20 cellular contexts compared by ENCODE assay signal in the genomic region with DNA sequence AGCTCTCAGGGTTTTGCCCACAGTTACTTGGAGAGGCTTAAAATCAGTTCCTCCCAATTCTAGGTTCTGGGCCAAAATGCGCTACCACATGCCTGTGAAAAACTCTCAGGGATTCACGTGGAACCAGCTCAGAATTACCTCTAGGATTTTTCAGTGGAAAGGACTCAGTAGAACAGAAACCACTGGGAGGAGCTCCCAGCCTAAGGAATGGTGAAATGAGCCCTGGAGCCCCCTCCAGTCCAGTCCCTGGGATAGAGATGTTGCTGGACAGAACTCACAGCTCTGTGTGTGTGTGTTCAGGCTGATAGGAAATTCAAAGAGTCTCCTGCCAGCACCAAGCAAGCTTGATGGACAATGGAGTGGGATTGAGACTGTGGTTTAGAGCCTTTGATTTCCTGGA. TPM values are rescaled to one million over a fixed set of nuclear protein-coding genes. Genes with fewer than 3 reads are reported as not detected.
DNase-seq lines count a peak whose midpoint lies in the region; TF ChIP-seq lines count a peak whose summit lies in the region.
"Had no signal": no experiment of that assay in that cellular context is flagged by ENCODE, and none has a peak within 500 bp of the region (broad histone marks: within the 10 kb centered on the region; RNA-seq: fewer than 3 reads in every experiment).

No MANE protein-coding gene starts in this region.

- H4K91ac ChIP-seq in H9 (ENCODE audit: insufficient read length, low read depth, low read length): no peak overlapping the region

- no peak overlapping the region for H3K4ac ChIP-seq in H9 (ENCODE audit: low read depth, low read length)

- H4K5ac ChIP-seq in H9 (ENCODE audit: insufficient read length, low read depth, low read length): no peak overlapping the region

- no peak overlapping the region for H4K8ac ChIP-seq in H9 (replicated peaks; ENCODE audit: insufficient read length, low read depth, low read length)

- H2AFZ ChIP-seq in H9 (ENCODE audit: low read length): no peak overlapping the region

- H3K36me3 Mint-ChIP-seq in H9 (ENCODE audit: insufficient read depth in 1 of 3, low read depth in 3 of 3) (no peaks in the 10 kb centered on the region), endodermal cell (ENCODE audit: low read depth) (no peaks in the 10 kb centered on the region)

- H3K9me3 Mint-ChIP-seq in H9 (peaks cover 0 to 4% of the 10 kb centered on the region in 2 experiments; a peak in 1 of 5 replicates), endodermal cell (no peaks in the 10 kb centered on the region)
- H3K9me3 Mint-ChIP-seq: CD4-positive, alpha-beta T cell had no signal

- H3K4me3 Mint-ChIP-seq in H9 (no peak overlapping the region), endodermal cell (no peak overlapping the region)
- H3K4me3 Mint-ChIP-seq: CD4-positive, alpha-beta T cell had no signal

- no peaks in the 10 kb centered on the region for H3K79me1 ChIP-seq in H9 (ENCODE audit: insufficient read depth, low read depth, low read length, poor library complexity, severe bottlenecking)

- no peak overlapping the region for H3K14ac ChIP-seq in H9 (ENCODE audit: insufficient read depth, low read length)

- H2BK20ac ChIP-seq in H9 (ENCODE audit: low read depth, low read length, poor library complexity, severe bottlenecking): no peak overlapping the region

- H3K18ac ChIP-seq in H9 (ENCODE audit: insufficient read length, low read depth, low read length): no peak overlapping the region

- WGBS in H9 (ENCODE audit: extremely low coverage, insufficient read length, low lambda C conversion rate): no CpG with 5 or more reads among the region's 2 CpGs
- 54 to 64% methylated on average over 2 of the region's 2 CpGs for WGBS in endodermal cell (ENCODE audit: insufficient coverage in 1 of 2, insufficient read length in 1 of 2), 2 experiments
- WGBS in tibial nerve, 2 donors: 56 to 58% methylated on average over 2 of the region's 2 CpGs

- H3K4me1 Mint-ChIP-seq in H9 (no peaks in the 10 kb centered on the region), endodermal cell (no peaks in the 10 kb centered on the region)

- peaks cover 4% of the 10 kb centered on the region; the same call in 1 of the 2 replicates for H3K27me3 Mint-ChIP-seq in H9 (ENCODE audit: low read depth)
- H3K27me3 Mint-ChIP-seq in endodermal cell (ENCODE audit: insufficient read depth): peaks cover 4% of the 10 kb centered on the region
- H3K27me3 Mint-ChIP-seq: CD4-positive, alpha-beta T cell had no signal

- no peak overlapping the region for H2BK5ac ChIP-seq in H9 (ENCODE audit: insufficient read length, low read length)

- no peak for TF ChIP-seq POLR2A in tibial nerve (IDR thresholded peaks at IDR 0.05)

- no peaks in the 10 kb centered on the region for H3K23me2 ChIP-seq in H9 (ENCODE audit: insufficient read length, low read depth, low read length, poor library complexity, severe bottlenecking)

- H3K4me3 ChIP-seq in endodermal cell (ENCODE audit: low read length) (no peak overlapping the region), tibial nerve (no peak overlapping the region)
- H3K4me3 ChIP-seq: A549 had no signal

- H3K27ac ChIP-seq in H9 (ENCODE audit: insufficient read length, low read depth, low read length): no peak overlapping the region
- H3K27ac ChIP-seq in endodermal cell (ENCODE audit: low read depth, low read length): no peak overlapping the region
- H3K27ac ChIP-seq in tibial nerve: no peak overlapping the region
- H3K27ac ChIP-seq: A549, RWPE1 had no signal

- H2BK15ac ChIP-seq in H9 (ENCODE audit: low read depth, low read length): no peak overlapping the region

- H3K4me1 ChIP-seq in H9 (ENCODE audit: insufficient read depth, low read length): no peaks in the 10 kb centered on the region
- no peaks in the 10 kb centered on the region for H3K4me1 ChIP-seq in endodermal cell (ENCODE audit: control insufficient read depth, insufficient read depth, low read length)
- no peaks in the 10 kb centered on the region for H3K4me1 ChIP-seq in tibial nerve
- H3K4me1 ChIP-seq: A549, Caco-2 had no signal

- TF ChIP-seq CTCF in H9 (conservative IDR thresholded peaks at IDR 0.05): peak; percentile 21; the same call in 2 of the 3 replicates
- peak; percentile 36 for TF ChIP-seq CTCF in endodermal cell (conservative IDR thresholded peaks at IDR 0.05)
- no peak for TF ChIP-seq CTCF in tibial nerve (IDR thresholded peaks at IDR 0.05)

- no peak overlapping the region for H3T11ph ChIP-seq in H9 (ENCODE audit: low read length)

- no peak overlapping the region for H2BK120ac ChIP-seq in H9 (ENCODE audit: low read depth, low read length, poor library complexity, severe bottlenecking)

- H3K9ac ChIP-seq in H9 (ENCODE audit: extremely low read depth, insufficient read length, low read length) (no peak overlapping the region), endodermal cell (ENCODE audit: extremely low read depth, low read length, poor library complexity, severe bottlenecking) (no peak overlapping the region)

- H3K9me3 ChIP-seq in H9 (ENCODE audit: control insufficient read depth, low read depth, low read length) (no peaks in the 10 kb centered on the region), endodermal cell (ENCODE audit: control insufficient read depth, low read length) (no peaks in the 10 kb centered on the region), tibial nerve (no peaks in the 10 kb centered on the region)
- H3K9me3 ChIP-seq: A549, Caco-2 had no signal

- H3K79me2 ChIP-seq in H9 (ENCODE audit: insufficient read depth, low read length): no peaks in the 10 kb centered on the region

- H3K36me3 ChIP-seq in endodermal cell (ENCODE audit: control insufficient read depth, insufficient read depth, low read length) (no peaks in the 10 kb centered on the region), tibial nerve (no peaks in the 10 kb centered on the region)

- H3K27ac Mint-ChIP-seq in H9: no peak overlapping the region
- no peak overlapping the region for H3K27ac Mint-ChIP-seq in endodermal cell
- H3K27ac Mint-ChIP-seq: CD4-positive, alpha-beta T cell had no signal

- no peak overlapping the region for H3K4me2 ChIP-seq in H9 (ENCODE audit: insufficient read depth, insufficient read length, low read length)
- H3K4me2 ChIP-seq: A549 had no signal

- no peak overlapping the region for H3K23ac ChIP-seq in H9 (ENCODE audit: insufficient read length, low read depth, low read length)

- no peak overlapping the region for H2AK5ac ChIP-seq in H9 (ENCODE audit: insufficient read length, low read length)

- no peaks in the 10 kb centered on the region for H4K20me1 ChIP-seq in H9 (ENCODE audit: control insufficient read depth, insufficient read depth, insufficient read length)

- DNase-seq in DMS114 treated with DMSO at 0.1 percent for 48 hours (lab: John Stamatoyannopoulos, UW; ENCODE audit: unreplicated experiment): peak; percentile 11
- DNase-seq in H9: no peak
- no peak for DNase-seq in endodermal cell
- peak; percentile 60 for DNase-seq in islet precursor cell
- DNase-seq in tibial nerve (ENCODE audit: low spot score in 2 of 2): no peak
- no peak for DNase-seq in hypothalamus (lab: John Stamatoyannopoulos, UW)
- DNase-seq in occipital lobe (lab: John Stamatoyannopoulos, UW): no peak
- DNase-seq: CD4-positive, alpha-beta T cell; DMS153; KBM-7; NCI-H1105; NCI-H2081 treated with DMSO at 0.1 percent for 48 hours; NCI-H446 treated with DMSO at 0.1 percent for 48 hours; NCI-H774; SIG-M5 had no signal

- H3K56ac ChIP-seq in H9 (ENCODE audit: insufficient read length, low read depth, low read length): no peak overlapping the region

- no peak overlapping the region for H2BK12ac ChIP-seq in H9 (ENCODE audit: insufficient read length, low read depth, low read length)

- TF ChIP-seq EP300 in tibial nerve (IDR thresholded peaks at IDR 0.05): no peak

- H3K27me3 ChIP-seq in H9 (ENCODE audit: insufficient read depth, low read length) (no peaks in the 10 kb centered on the region), endodermal cell (ENCODE audit: control insufficient read depth, insufficient read depth, low read length, poor library complexity, severe bottlenecking) (no peaks in the 10 kb centered on the region), tibial nerve (no peaks in the 10 kb centered on the region)

RNA-seq across cellular contexts. Expression of a gene that starts 21.1 kb away (rescaled TPM):
- total RNA-seq in H9 (2021): not detected in 2 replicates
- total RNA-seq in endodermal cell: under 1 TPM in 1 of 2 donors, not detected in 1; 0.07 TPM
- polyA plus RNA-seq in endodermal cell (2013, experiment 1 of 2): not detected
- not detected for polyA plus RNA-seq in endodermal cell (2013, experiment 2 of 2)
- total RNA-seq in tibial nerve: under 1 TPM in 1 of 4 donors, not detected in 3; 0.30 TPM
- 0.62 TPM for total RNA-seq in occipital lobe
- total RNA-seq: CD4-positive, alpha-beta T cell; HepG2 had no signal
- polyA plus RNA-seq: A549, BJ, HepG2 had no signal

RNA-seq across cellular contexts. Expression of a gene that starts 29.0 kb away (rescaled TPM):
- total RNA-seq in H9 (2021): not detected in 2 replicates
- total RNA-seq in endodermal cell: under 1 TPM in 1 of 2 donors, not detected in 1; 0.11 TPM
- polyA plus RNA-seq in endodermal cell (2013, experiment 1 of 2): not detected
- polyA plus RNA-seq in endodermal cell (2013, experiment 2 of 2): not detected
- 1 to 10 TPM in 2 of 4 donors, under 1 TPM in 2; 0.22 to 3.9 (median 0.88) TPM for total RNA-seq in tibial nerve
- total RNA-seq in occipital lobe: 0.16 TPM
- total RNA-seq: Caco-2, HepG2 had no signal
- polyA plus RNA-seq: BJ had no signal

Comparison
In these comparisons a context has a peak if more than half of its experiments do, and no peak if none do; other contexts are left out.
1. DNase-seq: peak in DMS114 treated with DMSO at 0.1 percent for 48 hours (single experiment) and islet precursor cell (single experiment); none in H9 (single experiment), endodermal cell (single experiment), tibial nerve (0 of 2), hypothalamus (0 of 51) and occipital lobe (single experiment).
2. CTCF ChIP-seq: peak in H9 (single experiment) and endodermal cell (single experiment); none in tibial nerve (0 of 5).